Comparison of ENCODE assay signal across 15 cellular contexts in genomic region chr18:9067823-9068222, GRCh38. TPM values are rescaled to one million over a fixed set of nuclear protein-coding genes. Genes with fewer than 3 reads are reported as not detected.
DNase-seq lines count a peak whose midpoint lies in the region; ATAC-seq, FAIRE-seq and TF ChIP-seq lines count a peak whose summit lies in the region.
"Had no signal": no experiment of that assay in that cellular context is flagged by ENCODE, and none has a peak within 500 bp of the region (broad histone marks: within the 10 kb centered on the region; RNA-seq: fewer than 3 reads in every experiment).

No MANE protein-coding gene starts in this region.

- H3K4me3 ChIP-seq in LNCaP clone FGC (ENCODE audit: low read depth, low read length) (no peak overlapping the region), HepG2 (replicated peaks in 1 of 3; ENCODE audit: insufficient read depth in 1 of 3, low read depth in 2 of 3, low read length in 3 of 3) (no peak overlapping the region), tibial nerve (no peak overlapping the region)

- H4K20me1 ChIP-seq in HepG2 (ENCODE audit: insufficient read depth, low read length): no peaks in the 10 kb centered on the region

- WGBS in HepG2 (ENCODE audit: low lambda C conversion rate): 39% methylated on average over 6 of the region's 6 CpGs
- 81 to 88% methylated on average over 6 of the region's 6 CpGs for WGBS in tibial nerve, 2 donors

- ATAC-seq in activated B cell treated with CpG ODN at 0.5 μM for 24 hours (ENCODE audit: low read depth) (no peak), HepG2 (no peak), GM21576 (IDR thresholded peaks at IDR 0.05; ENCODE audit: unreplicated experiment) (no peak)
- ATAC-seq in stimulated activated memory B cell treated with anti-CD40 and anti-IgM and Interleukin-4, amounts not matched to agents 10 μg/mL and 1 μg/mL and 100 μg/mL, for 72 hours: no peak

- H3K36me3 ChIP-seq in HepG2 (replicated peaks in 1 of 2; ENCODE audit: control insufficient read depth in 1 of 2, insufficient read depth in 2 of 2, low read length in 2 of 2) (no peaks in the 10 kb centered on the region), tibial nerve (no peaks in the 10 kb centered on the region)

- no peak for TF ChIP-seq CTCF in LNCaP clone FGC (IDR thresholded peaks at IDR 0.05; ENCODE audit: control insufficient read depth, extremely low read depth, insufficient read depth)
- no peak for TF ChIP-seq CTCF in activated B cell treated with CpG ODN at 0.5 μM for 24 hours (IDR thresholded peaks at IDR 0.05)
- no peak for TF ChIP-seq CTCF in HepG2 (CRISPR knock-in tag; IDR thresholded peaks at IDR 0.05)
- no peak for TF ChIP-seq CTCF in tibial nerve (IDR thresholded peaks at IDR 0.05)

- DNase-seq in LNCaP clone FGC (ENCODE audit: low read depth) (peak; percentile 66), activated B cell treated with CpG ODN at 0.5 μM for 24 hours (no peak), HepG2 (ENCODE audit: low spot score) (no peak), tibial nerve (ENCODE audit: low spot score in 2 of 2) (no peak)
- DNase-seq in activated CD8-positive, alpha-beta memory T cell treated with anti-CD3 and anti-CD28 coated beads, Interleukin-2, amount 50 U/mL, for 48 hours: no peak
- DNase-seq: CD4-positive, alpha-beta T cell; DMS79 treated with DMSO at 0.1 percent for 48 hours; GDM1; HCEC 1CT; NCI-H1436; NCI-H2029 treated with DMSO at 0.1 percent for 48 hours; NCI-H510A had no signal

- in situ Hi-C loops in HepG2 (cut with HindIII; ENCODE audit: extremely low pct_ligation_motif_present, low pct_unique_long_range_greater_than_20kb): loop anchor here (25.0 kb wide), 1 partner anchor 269 kb away; the partner anchor contains the start of gene TWSG1

- no peak for TF ChIP-seq POLR2A in HepG2 (IDR thresholded peaks at IDR 0.05; ENCODE audit: insufficient read depth in 1 of 2, low read depth in 2 of 2, low read length in 2 of 2)
- no peak for TF ChIP-seq POLR2A in tibial nerve (IDR thresholded peaks at IDR 0.05)

- TF ChIP-seq EP300 in HepG2 (IDR thresholded peaks at IDR 0.05; ENCODE audit: low read depth in 2 of 2, low read length in 2 of 2): no peak
- no peak for TF ChIP-seq EP300 in HepG2 (CRISPR knock-in tag; IDR thresholded peaks at IDR 0.05; ENCODE audit: borderline replicate concordance)
- no peak for TF ChIP-seq EP300 in tibial nerve (IDR thresholded peaks at IDR 0.05)

- POLR2A ChIA-PET in activated B cell treated with CpG ODN at 0.5 μM for 24 hours (lab: Charles Lee) (interaction anchor here (1.1 kb wide), 1 partner anchor 49 kb away, joined by 3 read pairs; no protein-coding TSS in a partner anchor), HepG2 (lab: Yijun Ruan, JAX) (no interaction called here)

- H3K27me3 Mint-ChIP-seq in activated B cell treated with CpG ODN at 0.5 μM for 24 hours: no peaks in the 10 kb centered on the region
- H3K27me3 Mint-ChIP-seq in stimulated activated memory B cell treated with anti-CD40 and anti-IgM and Interleukin-4, amounts not matched to agents 10 μg/mL and 1 μg/mL and 100 μg/mL, for 72 hours: no peaks in the 10 kb centered on the region
- H3K27me3 Mint-ChIP-seq: CD4-positive, alpha-beta T cell; IgD-negative memory B cell had no signal

- H3K27ac ChIP-seq in HepG2 (ENCODE audit: extremely low read length, insufficient read depth, low read length): no peak overlapping the region
- no peak overlapping the region for H3K27ac ChIP-seq in tibial nerve

- H3K4me1 ChIP-seq in HepG2 (ENCODE audit: insufficient read depth, low read length): peaks cover 32% of the 10 kb centered on the region
- H3K4me1 ChIP-seq in tibial nerve: peaks cover 0 to 11% (median 3%) of the 10 kb centered on the region in 4 donors

- 0 out of 2 replicates have a peak overlapping the region, but pooled peaks have one; percentile 3 for H3K4me2 ChIP-seq in HepG2 (ENCODE audit: low read depth, low read length)

- H2AFZ ChIP-seq in HepG2 (ENCODE audit: low read length): no peak overlapping the region

- no peak overlapping the region for H3K4me3 Mint-ChIP-seq in activated B cell treated with CpG ODN at 0.5 μM for 24 hours
- no peak overlapping the region for H3K4me3 Mint-ChIP-seq in stimulated activated memory B cell treated with anti-CD40 and anti-IgM and Interleukin-4, amounts not matched to agents 10 μg/mL and 1 μg/mL and 100 μg/mL, for 72 hours
- H3K4me3 Mint-ChIP-seq: CD4-positive, alpha-beta T cell had no signal

- H3K79me2 ChIP-seq in HepG2 (ENCODE audit: insufficient read depth, low read length): no peaks in the 10 kb centered on the region

- peak overlapping the region; percentile 53 for H3K27ac Mint-ChIP-seq in activated B cell treated with CpG ODN at 0.5 μM for 24 hours
- H3K27ac Mint-ChIP-seq in stimulated activated memory B cell treated with anti-CD40 and anti-IgM and Interleukin-4, amounts not matched to agents 10 μg/mL and 1 μg/mL and 100 μg/mL, for 72 hours: peak overlapping the region; percentile 86
- H3K27ac Mint-ChIP-seq: CD4-positive, alpha-beta T cell had no signal

- intact Hi-C loops in activated B cell treated with CpG ODN at 0.5 μM for 24 hours (cut with micrococcal nuclease) (no loop called here), HepG2 (cut with micrococcal nuclease; ENCODE audit: unreplicated experiment) (no loop called here)

- FAIRE-seq in HepG2 (lab: Jason Lieb, UNC): no peak

- H3K27me3 ChIP-seq in HepG2 (ENCODE audit: control insufficient read depth in 1 of 2, insufficient read depth in 2 of 2, low read length in 2 of 2) (no peaks in the 10 kb centered on the region), tibial nerve (no peaks in the 10 kb centered on the region)

- no peak for TF ChIP-seq RAD21 in HepG2 (CRISPR knock-in tag; IDR thresholded peaks at IDR 0.05)

- no peak overlapping the region for H3K9ac ChIP-seq in HepG2 (ENCODE audit: insufficient read depth, low read depth, low read length)

- H3K9me3 Mint-ChIP-seq in activated B cell treated with CpG ODN at 0.5 μM for 24 hours: no peaks in the 10 kb centered on the region
- H3K9me3 Mint-ChIP-seq in stimulated activated memory B cell treated with anti-CD40 and anti-IgM and Interleukin-4, amounts not matched to agents 10 μg/mL and 1 μg/mL and 100 μg/mL, for 72 hours: no peaks in the 10 kb centered on the region
- H3K9me3 Mint-ChIP-seq: CD4-positive, alpha-beta T cell; IgD-negative memory B cell had no signal

- H3K4me1 Mint-ChIP-seq in activated B cell treated with CpG ODN at 0.5 μM for 24 hours: peaks cover 63% of the 10 kb centered on the region
- H3K4me1 Mint-ChIP-seq in stimulated activated memory B cell treated with anti-CD40 and anti-IgM and Interleukin-4, amounts not matched to agents 10 μg/mL and 1 μg/mL and 100 μg/mL, for 72 hours: peaks cover 71% of the 10 kb centered on the region

- CTCF ChIA-PET in activated B cell treated with CpG ODN at 0.5 μM for 24 hours (lab: Charles Lee): no interaction called here
- CTCF ChIA-PET in HepG2 (lab: Yijun Ruan, JAX; ENCODE audit: low intra/inter-chr PET ratio, low total read pairs): no interaction called here

- no TSS peak for BruUV-seq in HepG2 (replicated peaks; lab: Mats Ljungman, UMichigan)

- no peaks in the 10 kb centered on the region for H3K9me3 ChIP-seq in HepG2 (ENCODE audit: low read length)
- no peaks in the 10 kb centered on the region for H3K9me3 ChIP-seq in tibial nerve

- no peaks in the 10 kb centered on the region for H3K36me3 Mint-ChIP-seq in activated B cell treated with CpG ODN at 0.5 μM for 24 hours (ENCODE audit: low read depth)
- no peaks in the 10 kb centered on the region for H3K36me3 Mint-ChIP-seq in stimulated activated memory B cell treated with anti-CD40 and anti-IgM and Interleukin-4, amounts not matched to agents 10 μg/mL and 1 μg/mL and 100 μg/mL, for 72 hours

TF ChIP-seq in HepG2, 621 proteins besides CTCF, POLR2A, EP300 and RAD21 (continues in another document):
- TF ChIP-seq RFX1 (IDR thresholded peaks at IDR 0.05) (no peak), MXI1 (IDR thresholded peaks at IDR 0.05; ENCODE audit: borderline replicate concordance, low read depth, low read length) (no peak), RFX3 (CRISPR knock-in tag; IDR thresholded peaks at IDR 0.05) (no peak), SIN3A (IDR thresholded peaks at IDR 0.05; ENCODE audit: borderline replicate concordance, low read depth, low read length) (no peak), ZMYM4 (CRISPR knock-in tag; IDR thresholded peaks at IDR 0.05) (no peak), ZFP36 (IDR thresholded peaks at IDR 0.05; ENCODE audit: borderline replicate concordance, low read depth, low read length, partially characterized antibody) (no peak), SNAI1 (CRISPR knock-in tag; IDR thresholded peaks at IDR 0.05; ENCODE audit: borderline replicate concordance) (no peak), ZNF264 (CRISPR knock-in tag; IDR thresholded peaks at IDR 0.05) (no peak), ZNF598 (CRISPR knock-in tag; IDR thresholded peaks at IDR 0.05; ENCODE audit: borderline replicate concordance) (no peak), SOX5 (CRISPR knock-in tag; IDR thresholded peaks at IDR 0.05; ENCODE audit: borderline replicate concordance) (no peak), ZNF282 (IDR thresholded peaks at IDR 0.05; ENCODE audit: partially characterized antibody) (no peak)

RNA-seq across cellular contexts. Expression of gene NDUFV2, which starts 34.7 kb away (rescaled TPM):
- total RNA-seq in activated B cell treated with CpG ODN at 0.5 μM for 24 hours (168 and 169 TPM in 2 replicates), HepG2 (2016; rRNA removed; fragmentation: Illumina TruSeq; extraction: Trizol) (299 and 369 TPM in 2 replicates), tibial nerve (10 to 100 TPM; 62.4 to 91.3 (median 74.6) TPM)
- total RNA-seq in HepG2 (2016; cell fraction: cytosol; rRNA removed; fragmentation: Illumina TruSeq; extraction: Trizol; ENCODE audit: low read depth): 264 and 285 TPM in 2 replicates
- total RNA-seq in HepG2 (2016; cell fraction: insoluble cytoplasmic fraction; rRNA removed; fragmentation: Illumina TruSeq; extraction: Trizol): 309 and 377 TPM in 2 replicates
- 307 and 313 TPM in 2 replicates for total RNA-seq in HepG2 (2016; cell fraction: membrane; rRNA removed; fragmentation: Illumina TruSeq; extraction: Trizol)
- 175 and 186 TPM in 2 replicates for total RNA-seq in HepG2 (2016; cell fraction: nucleus; rRNA removed; fragmentation: Illumina TruSeq; extraction: Trizol)
- 179 and 216 TPM in 2 replicates for polyA plus RNA-seq in HepG2 (2011; rRNA removed)
- polyA plus RNA-seq in HepG2 (2011; cell fraction: cytosol; rRNA removed): 94.3 and 126 TPM in 2 replicates
- 54.4 and 62.6 TPM in 2 replicates for polyA plus RNA-seq in HepG2 (2011; cell fraction: nucleus; rRNA removed)
- 148 and 182 TPM in 2 replicates for polyA plus RNA-seq in HepG2 (2012)
- 325 and 381 TPM in 2 replicates for polyA plus RNA-seq in HepG2 (2016; cell fraction: cytosol; fragmentation: Illumina TruSeq; extraction: Trizol; ENCODE audit: low read depth)
- 331 and 354 TPM in 2 replicates for polyA plus RNA-seq in HepG2 (2016; cell fraction: insoluble cytoplasmic fraction; fragmentation: Illumina TruSeq; extraction: Trizol; ENCODE audit: low read depth)
- 233 and 259 TPM in 2 replicates for polyA plus RNA-seq in HepG2 (2016; cell fraction: membrane; fragmentation: Illumina TruSeq; extraction: Trizol; ENCODE audit: low read depth)
- 182 and 183 TPM in 2 replicates for polyA plus RNA-seq in HepG2 (2016; cell fraction: nucleus; fragmentation: Illumina TruSeq; extraction: Trizol; ENCODE audit: insufficient read depth, low read depth)
- polyA minus RNA-seq in HepG2 (2011; rRNA and poly(A)+ RNA removed; ENCODE audit: low replicate concordance): 35.8 and 38.7 TPM in 2 replicates
- polyA minus RNA-seq in HepG2 (2011; cell fraction: cytosol; rRNA and poly(A)+ RNA removed): 26.0 and 35.7 TPM in 2 replicates
- polyA minus RNA-seq in HepG2 (2011; cell fraction: nucleus; rRNA and poly(A)+ RNA removed): 279 and 305 TPM in 2 replicates
